ENCODE assay signal across 24 cellular contexts in the genomic region with DNA sequence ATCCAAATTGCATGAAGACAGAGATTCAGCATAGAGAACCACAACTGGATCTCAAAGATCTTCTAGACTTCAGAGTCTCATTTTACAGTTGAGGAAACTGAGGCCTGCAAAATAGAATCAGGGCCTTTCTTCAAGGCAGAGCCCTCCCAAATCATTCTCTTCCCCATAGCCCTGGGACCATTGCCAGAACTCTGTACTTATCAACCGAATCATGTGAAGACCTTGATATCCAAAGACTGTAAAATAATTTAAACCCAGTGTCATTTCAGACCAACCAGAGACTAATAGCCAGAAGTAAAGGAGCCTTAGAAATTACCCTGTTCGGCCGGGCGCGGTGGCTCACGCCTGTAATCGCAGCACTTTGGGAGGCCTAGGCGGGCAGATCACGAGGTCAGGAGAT.
"Had no signal": no experiment of that assay in that cellular context is flagged by ENCODE, and none has a peak within 500 bp of the region (broad histone marks: within the 10 kb centered on the region; RNA-seq: fewer than 3 reads in every experiment).

No MANE protein-coding gene starts in this region.

- H3K27me3 Mint-ChIP-seq: activated CD4-positive, alpha-beta T cell treated with anti-CD3 and anti-CD28 coated beads, Interleukin-2, amount 10 ng/mL, durations not matched to agents 24 days and 14 days; activated CD8-positive, alpha-beta T cell treated with anti-CD3 and anti-CD28 coated beads for 36 hours; activated T-cell treated with anti-CD3 and anti-CD28 coated beads, Interleukin-2, amount 50 U/mL, for 24 hours; T-cell had no signal

- DNase-seq: activated CD4-positive, alpha-beta T cell treated with anti-CD3 and anti-CD28 coated beads, Interleukin-2, amount 50 U/mL, for 4 hours; activated CD8-positive, alpha-beta T cell treated with anti-CD3 and anti-CD28 coated beads for 36 hours; activated T-cell treated with anti-CD3 and anti-CD28 coated beads, Interleukin-2, amount 50 U/mL, for 24 hours; MM.1S; NCI-H1092; NCI-H1436 treated with DMSO at 0.1 percent for 48 hours; NCI-H1694 treated with DMSO at 0.1 percent for 48 hours; NCI-H2029; NCI-H345; NCI-H524 treated with DMSO at 0.1 percent for 48 hours; RPMI8226; SHP77 treated with DMSO at 0.1 percent for 48 hours; SK-N-SH; WERI-Rb-1 had no signal

- H3K9me3 Mint-ChIP-seq: activated CD4-positive, alpha-beta T cell treated with anti-CD3 and anti-CD28 coated beads, Interleukin-2, amount 10 ng/mL, durations not matched to agents 24 days and 14 days; activated CD8-positive, alpha-beta T cell treated with anti-CD3 and anti-CD28 coated beads for 36 hours; activated naive CD4-positive, alpha-beta T cell treated with anti-CD3 and anti-CD28 coated beads for 36 hours; activated naive CD4-positive, alpha-beta T cell treated with anti-CD3 and anti-CD28 coated beads, Interleukin-2, amount 50 U/mL, for 72 hours; activated T-cell treated with anti-CD3 and anti-CD28 coated beads, Interleukin-2, amount 50 U/mL, for 24 hours; T-cell; T-helper 2 cell treated with Interferon-gamma antibody and Interleukin-4, amounts not matched to agents 5 μg/mL and 100 μg/mL, for 36 hours had no signal

- H3K27ac ChIP-seq: adrenal gland, body of pancreas, breast epithelium, KMS-11, SJSA1, WERI-Rb-1 had no signal

- H3K9me3 ChIP-seq: adrenal gland, body of pancreas, breast epithelium, SJSA1, SK-N-SH had no signal

- H3K27me3 ChIP-seq: adrenal gland, body of pancreas, breast epithelium, SJSA1 had no signal

- H3K4me3 ChIP-seq: adrenal gland, body of pancreas, breast epithelium, SJSA1 had no signal

- H3K27ac Mint-ChIP-seq: activated CD4-positive, alpha-beta T cell treated with anti-CD3 and anti-CD28 coated beads, Interleukin-2, amount 10 ng/mL, durations not matched to agents 24 days and 14 days; activated CD8-positive, alpha-beta T cell treated with anti-CD3 and anti-CD28 coated beads for 36 hours; activated naive CD4-positive, alpha-beta T cell treated with anti-CD3 and anti-CD28 coated beads for 36 hours; activated T-cell treated with anti-CD3 and anti-CD28 coated beads, Interleukin-2, amount 50 U/mL, for 24 hours; T-cell; T-helper 2 cell treated with Interferon-gamma antibody and Interleukin-4, amounts not matched to agents 5 μg/mL and 100 μg/mL, for 36 hours had no signal

- H3K36me3 ChIP-seq: adrenal gland, breast epithelium, WERI-Rb-1 had no signal

- H3K4me3 Mint-ChIP-seq: activated CD4-positive, alpha-beta T cell treated with anti-CD3 and anti-CD28 coated beads, Interleukin-2, amount 10 ng/mL, durations not matched to agents 24 days and 14 days; activated CD8-positive, alpha-beta T cell treated with anti-CD3 and anti-CD28 coated beads for 36 hours; activated naive CD4-positive, alpha-beta T cell treated with anti-CD3 and anti-CD28 coated beads for 36 hours; activated T-cell treated with anti-CD3 and anti-CD28 coated beads, Interleukin-2, amount 50 U/mL, for 24 hours; T-cell; T-helper 2 cell treated with Interferon-gamma antibody and Interleukin-4, amounts not matched to agents 5 μg/mL and 100 μg/mL, for 36 hours had no signal

- H3K36me3 Mint-ChIP-seq: T-cell had no signal

- H3K4me1 ChIP-seq: adrenal gland, breast epithelium had no signal
